Comparison of ENCODE assay signal across 1 cellular context in genomic region chr18:48186084-48186798, GRCh38.
TF ChIP-seq lines count a peak whose summit lies in the region.

No MANE protein-coding gene starts in this region.

TF ChIP-seq in GM23338, 12 proteins besides CTCF, POLR2A, EP300 and RAD21 (continued from another document):
- no peak for TF ChIP-seq ETS1 (IDR thresholded peaks at IDR 0.05)
- TF ChIP-seq EZH2 (IDR thresholded peaks at IDR 0.05; ENCODE audit: low read depth, unreplicated experiment): no peak
- no peak for TF ChIP-seq JUNB (IDR thresholded peaks at IDR 0.05; ENCODE audit: unreplicated experiment)
- TF ChIP-seq ZNF331 (CRISPR knock-in tag; IDR thresholded peaks at IDR 0.05; ENCODE audit: low read depth): no peak
- no peak for TF ChIP-seq EZH2phosphoT487 (IDR thresholded peaks at IDR 0.05; ENCODE audit: unreplicated experiment)
